2 cellular contexts compared by ENCODE assay signal in genomic region chr5:177300236-177300880, GRCh38.
TF ChIP-seq lines count a peak whose summit lies in the region.

No MANE protein-coding gene starts in this region.

TF ChIP-seq in SK-N-SH treated with all-trans-retinoic acid at 6 μM for 48 hours, 23 proteins besides CTCF, POLR2A, EP300 and RAD21:
- TF ChIP-seq, protein P1, sequence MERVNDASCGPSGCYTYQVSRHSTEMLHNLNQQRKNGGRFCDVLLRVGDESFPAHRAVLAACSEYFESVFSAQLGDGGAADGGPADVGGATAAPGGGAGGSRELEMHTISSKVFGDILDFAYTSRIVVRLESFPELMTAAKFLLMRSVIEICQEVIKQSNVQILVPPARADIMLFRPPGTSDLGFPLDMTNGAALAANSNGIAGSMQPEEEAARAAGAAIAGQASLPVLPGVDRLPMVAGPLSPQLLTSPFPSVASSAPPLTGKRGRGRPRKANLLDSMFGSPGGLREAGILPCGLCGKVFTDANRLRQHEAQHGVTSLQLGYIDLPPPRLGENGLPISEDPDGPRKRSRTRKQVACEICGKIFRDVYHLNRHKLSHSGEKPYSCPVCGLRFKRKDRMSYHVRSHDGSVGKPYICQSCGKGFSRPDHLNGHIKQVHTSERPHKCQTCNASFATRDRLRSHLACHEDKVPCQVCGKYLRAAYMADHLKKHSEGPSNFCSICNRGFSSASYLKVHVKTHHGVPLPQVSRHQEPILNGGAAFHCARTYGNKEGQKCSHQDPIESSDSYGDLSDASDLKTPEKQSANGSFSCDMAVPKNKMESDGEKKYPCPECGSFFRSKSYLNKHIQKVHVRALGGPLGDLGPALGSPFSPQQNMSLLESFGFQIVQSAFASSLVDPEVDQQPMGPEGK (CRISPR knock-in tag; IDR thresholded peaks at IDR 0.05; ENCODE audit: borderline replicate concordance) = peak; percentile 50; the same call in 1 of the 2 replicates
- TF ChIP-seq CSDC2 (CRISPR knock-in tag; IDR thresholded peaks at IDR 0.05) = no peak

TF ChIP-seq in K562, 482 proteins besides CTCF, POLR2A, EP300 and RAD21 (continues in another document):
- TF ChIP-seq CTBP1 (IDR thresholded peaks at IDR 0.05; ENCODE audit: borderline replicate concordance) (peak; percentile 62; the same call in 1 of the 2 replicates), FOXP1 (CRISPR knock-in tag; IDR thresholded peaks at IDR 0.05) (0 out of 2 replicates have a peak, but pooled peaks have one; percentile 34), EP400 (IDR thresholded peaks at IDR 0.05) (no peak), ZNF609 (CRISPR knock-in tag; IDR thresholded peaks at IDR 0.05; ENCODE audit: borderline replicate concordance) (no peak), ETV1 (tag; conservative IDR thresholded peaks at IDR 0.05; ENCODE audit: low read depth) (0 out of 2 replicates have a peak, but pooled peaks have one; percentile 43), ZNF224 (CRISPR knock-in tag; IDR thresholded peaks at IDR 0.05) (no peak), E2F8 (IDR thresholded peaks at IDR 0.05; ENCODE audit: low read depth, partially characterized antibody) (peak; percentile 33), FUS (optimal IDR thresholded peaks at IDR 0.05; ENCODE audit: low read depth, low read length) (no peak), BHLHE40 (IDR thresholded peaks at IDR 0.05; ENCODE audit: low read length) (peak; percentile 31; the same call in 1 of the 2 replicates), GABPB1 (CRISPR knock-in tag; IDR thresholded peaks at IDR 0.05) (peak; percentile 33; the same call in 1 of the 2 replicates), MAFK (IDR thresholded peaks at IDR 0.05; ENCODE audit: low read length) (no peak), CTCFL (IDR thresholded peaks at IDR 0.05; ENCODE audit: borderline replicate concordance, insufficient read depth, low read depth, low read length, poor library complexity, severe bottlenecking) (peak; percentile 56), ZHX1 (conservative IDR thresholded peaks at IDR 0.05; ENCODE audit: low read length) (no peak), NRF1 (conservative IDR thresholded peaks at IDR 0.05 in 1 of 2, IDR thresholded peaks at IDR 0.05 in 1 of 2) (peak; percentile 28 to 44; a peak in 2 of 4 replicates), SMARCE1 (IDR thresholded peaks at IDR 0.05) (peak; percentile 36; the same call in 1 of the 2 replicates), MNT (conservative IDR thresholded peaks at IDR 0.05) (0 out of 4 replicates have a peak, but pooled peaks of 1 of the 2 experiments have one; percentile 14), DIDO1 (tag; IDR thresholded peaks at IDR 0.05; ENCODE audit: low read depth) (no peak), NBN (IDR thresholded peaks at IDR 0.05; ENCODE audit: low read depth) (0 out of 2 replicates have a peak, but pooled peaks have one; percentile 55), CC2D1A (IDR thresholded peaks at IDR 0.05) (no peak), GABPA (tag; conservative IDR thresholded peaks at IDR 0.05; ENCODE audit: low read depth) (peak; percentile 72), FOXM1 (IDR thresholded peaks at IDR 0.05; ENCODE audit: low read depth) (peak; percentile 25; the same call in 1 of the 2 replicates), FOXM1 (CRISPR knock-in tag; IDR thresholded peaks at IDR 0.05; ENCODE audit: low read depth) (no peak), GATAD2A (IDR thresholded peaks at IDR 0.05) (0 out of 2 replicates have a peak, but pooled peaks have one; percentile 32), RHOXF2B (CRISPR knock-in tag; conservative IDR thresholded peaks at IDR 0.05) (no peak), KAT7 (CRISPR knock-in tag; IDR thresholded peaks at IDR 0.05; ENCODE audit: borderline replicate concordance) (no peak)
- TF ChIP-seq, protein P2, sequence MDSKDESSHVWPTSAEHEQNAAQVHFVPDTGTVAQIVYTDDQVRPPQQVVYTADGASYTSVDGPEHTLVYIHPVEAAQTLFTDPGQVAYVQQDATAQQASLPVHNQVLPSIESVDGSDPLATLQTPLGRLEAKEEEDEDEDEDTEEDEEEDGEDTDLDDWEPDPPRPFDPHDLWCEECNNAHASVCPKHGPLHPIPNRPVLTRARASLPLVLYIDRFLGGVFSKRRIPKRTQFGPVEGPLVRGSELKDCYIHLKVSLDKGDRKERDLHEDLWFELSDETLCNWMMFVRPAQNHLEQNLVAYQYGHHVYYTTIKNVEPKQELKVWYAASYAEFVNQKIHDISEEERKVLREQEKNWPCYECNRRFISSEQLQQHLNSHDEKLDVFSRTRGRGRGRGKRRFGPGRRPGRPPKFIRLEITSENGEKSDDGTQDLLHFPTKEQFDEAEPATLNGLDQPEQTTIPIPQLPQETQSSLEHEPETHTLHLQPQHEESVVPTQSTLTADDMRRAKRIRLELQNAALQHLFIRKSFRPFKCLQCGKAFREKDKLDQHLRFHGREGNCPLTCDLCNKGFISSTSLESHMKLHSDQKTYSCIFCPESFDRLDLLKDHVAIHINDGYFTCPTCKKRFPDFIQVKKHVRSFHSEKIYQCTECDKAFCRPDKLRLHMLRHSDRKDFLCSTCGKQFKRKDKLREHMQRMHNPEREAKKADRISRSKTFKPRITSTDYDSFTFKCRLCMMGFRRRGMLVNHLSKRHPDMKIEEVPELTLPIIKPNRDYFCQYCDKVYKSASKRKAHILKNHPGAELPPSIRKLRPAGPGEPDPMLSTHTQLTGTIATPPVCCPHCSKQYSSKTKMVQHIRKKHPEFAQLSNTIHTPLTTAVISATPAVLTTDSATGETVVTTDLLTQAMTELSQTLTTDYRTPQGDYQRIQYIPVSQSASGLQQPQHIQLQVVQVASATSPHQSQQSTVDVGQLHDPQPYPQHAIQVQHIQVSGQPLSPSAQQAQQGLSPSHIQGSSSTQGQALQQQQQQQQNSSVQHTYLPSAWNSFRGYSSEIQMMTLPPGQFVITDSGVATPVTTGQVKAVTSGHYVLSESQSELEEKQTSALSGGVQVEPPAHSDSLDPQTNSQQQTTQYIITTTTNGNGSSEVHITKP (IDR thresholded peaks at IDR 0.05; ENCODE audit: partially characterized antibody) = peak; percentile 28
- TF ChIP-seq, protein P3, sequence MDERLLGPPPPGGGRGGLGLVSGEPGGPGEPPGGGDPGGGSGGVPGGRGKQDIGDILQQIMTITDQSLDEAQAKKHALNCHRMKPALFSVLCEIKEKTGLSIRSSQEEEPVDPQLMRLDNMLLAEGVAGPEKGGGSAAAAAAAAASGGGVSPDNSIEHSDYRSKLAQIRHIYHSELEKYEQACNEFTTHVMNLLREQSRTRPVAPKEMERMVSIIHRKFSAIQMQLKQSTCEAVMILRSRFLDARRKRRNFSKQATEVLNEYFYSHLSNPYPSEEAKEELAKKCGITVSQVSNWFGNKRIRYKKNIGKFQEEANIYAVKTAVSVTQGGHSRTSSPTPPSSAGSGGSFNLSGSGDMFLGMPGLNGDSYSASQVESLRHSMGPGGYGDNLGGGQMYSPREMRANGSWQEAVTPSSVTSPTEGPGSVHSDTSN (CRISPR knock-in tag; IDR thresholded peaks at IDR 0.05; ENCODE audit: low read depth) = no peak
- TF ChIP-seq, protein P3 (tag; conservative IDR thresholded peaks at IDR 0.05; ENCODE audit: low read depth) = peak; percentile 60
